1 cellular context compared by ENCODE assay signal in genomic region chr16:72501739-72502653, GRCh38.
TF ChIP-seq lines count a peak whose summit lies in the region.

No MANE protein-coding gene starts in this region.

TF ChIP-seq in HepG2, 621 proteins besides CTCF, POLR2A, EP300 and RAD21 (continued from another document and continues in another):
- TF ChIP-seq PATZ1 (CRISPR knock-in tag; IDR thresholded peaks at IDR 0.05) (peak; percentile 66), USF2 (IDR thresholded peaks at IDR 0.05; ENCODE audit: low read depth, low read length) (no peak), USF2 (CRISPR knock-in tag; IDR thresholded peaks at IDR 0.05; ENCODE audit: borderline replicate concordance) (no peak), BRD4 (CRISPR knock-in tag; IDR thresholded peaks at IDR 0.05) (no peak), TEF (CRISPR knock-in tag; IDR thresholded peaks at IDR 0.05) (no peak), ZNF3 (CRISPR knock-in tag; IDR thresholded peaks at IDR 0.05) (no peak), DR1 (CRISPR knock-in tag; IDR thresholded peaks at IDR 0.05) (no peak), ARID4A (CRISPR knock-in tag; IDR thresholded peaks at IDR 0.05; ENCODE audit: borderline replicate concordance) (no peak), ZNF589 (CRISPR knock-in tag; conservative IDR thresholded peaks at IDR 0.05) (no peak), ZNF17 (CRISPR knock-in tag; IDR thresholded peaks at IDR 0.05) (no peak), CBX5 (CRISPR knock-in tag; IDR thresholded peaks at IDR 0.05; ENCODE audit: borderline replicate concordance) (no peak), DRAP1 (CRISPR knock-in tag; IDR thresholded peaks at IDR 0.05) (no peak), SIN3B (IDR thresholded peaks at IDR 0.05; ENCODE audit: low read length) (no peak), HOMEZ (CRISPR knock-in tag; IDR thresholded peaks at IDR 0.05; ENCODE audit: low read depth) (peak; percentile 46; the same call in 1 of the 2 replicates), SNAI1 (CRISPR knock-in tag; IDR thresholded peaks at IDR 0.05; ENCODE audit: borderline replicate concordance) (no peak), NCOA1 (CRISPR knock-in tag; IDR thresholded peaks at IDR 0.05) (no peak), TEAD3 (CRISPR knock-in tag; optimal IDR thresholded peaks at IDR 0.05; ENCODE audit: borderline replicate concordance) (peak; percentile 63), ZNF512 (CRISPR knock-in tag; IDR thresholded peaks at IDR 0.05) (no peak), FOSL2 (CRISPR knock-in tag; IDR thresholded peaks at IDR 0.05) (no peak), ZNF572 (CRISPR knock-in tag; IDR thresholded peaks at IDR 0.05) (no peak), ZNF280B (CRISPR knock-in tag; IDR thresholded peaks at IDR 0.05; ENCODE audit: borderline replicate concordance) (no peak), ZSCAN30 (CRISPR knock-in tag; IDR thresholded peaks at IDR 0.05) (no peak), KLF11 (CRISPR knock-in tag; IDR thresholded peaks at IDR 0.05) (no peak), ZNF530 (CRISPR knock-in tag; IDR thresholded peaks at IDR 0.05; ENCODE audit: low read depth) (no peak), ETV6 (CRISPR knock-in tag; conservative IDR thresholded peaks at IDR 0.05) (no peak), ZNF639 (CRISPR knock-in tag; conservative IDR thresholded peaks at IDR 0.05) (no peak), HMG20B (CRISPR knock-in tag; conservative IDR thresholded peaks at IDR 0.05) (no peak), PBX2 (CRISPR knock-in tag; IDR thresholded peaks at IDR 0.05) (no peak), SOX5 (CRISPR knock-in tag; IDR thresholded peaks at IDR 0.05; ENCODE audit: borderline replicate concordance) (0 out of 2 replicates have a peak, but pooled peaks have one; percentile 29), NFIB (CRISPR knock-in tag; IDR thresholded peaks at IDR 0.05; ENCODE audit: borderline replicate concordance) (no peak), KLF15 (CRISPR knock-in tag; IDR thresholded peaks at IDR 0.05; ENCODE audit: borderline replicate concordance) (no peak), ZFP1 (CRISPR knock-in tag; IDR thresholded peaks at IDR 0.05) (no peak), ERF (CRISPR knock-in tag; IDR thresholded peaks at IDR 0.05) (no peak), ZC3H4 (CRISPR knock-in tag; IDR thresholded peaks at IDR 0.05; ENCODE audit: borderline replicate concordance) (no peak), ZNF660 (CRISPR knock-in tag; IDR thresholded peaks at IDR 0.05; ENCODE audit: borderline replicate concordance, low read depth) (no peak), ZNF549 (CRISPR knock-in tag; IDR thresholded peaks at IDR 0.05) (no peak), ZNF576 (CRISPR knock-in tag; IDR thresholded peaks at IDR 0.05) (no peak), STAG1 (CRISPR knock-in tag; IDR thresholded peaks at IDR 0.05) (peak; percentile 98), PITX1 (CRISPR knock-in tag; IDR thresholded peaks at IDR 0.05) (no peak), KDM3A (CRISPR knock-in tag; IDR thresholded peaks at IDR 0.05; ENCODE audit: low read depth) (peak; percentile 43; the same call in 1 of the 2 replicates), ZBTB38 (CRISPR knock-in tag; IDR thresholded peaks at IDR 0.05) (no peak), DMTF1 (CRISPR knock-in tag; IDR thresholded peaks at IDR 0.05) (no peak), MEIS1 (CRISPR knock-in tag; IDR thresholded peaks at IDR 0.05; ENCODE audit: borderline replicate concordance) (no peak), ZSCAN9 (CRISPR knock-in tag; IDR thresholded peaks at IDR 0.05; ENCODE audit: borderline replicate concordance) (no peak), ZNF33B (CRISPR knock-in tag; IDR thresholded peaks at IDR 0.05) (no peak), ZMYM4 (CRISPR knock-in tag; IDR thresholded peaks at IDR 0.05) (no peak), TOPORS (CRISPR knock-in tag; IDR thresholded peaks at IDR 0.05) (no peak)
